In genomic region chr3:53798144-53798543, GRCh38 we compare ENCODE assay signal across 25 cellular contexts. TPM values are rescaled to one million over a fixed set of nuclear protein-coding genes. Genes with fewer than 3 reads are reported as not detected.
"Had no signal": no experiment of that assay in that cellular context is flagged by ENCODE, and none has a peak within 500 bp of the region (broad histone marks: within the 10 kb centered on the region; RNA-seq: fewer than 3 reads in every experiment).

No MANE protein-coding gene starts in this region.

- H3K4me3 ChIP-seq: left lung, lower lobe of right lung, ovary, prostate gland, sigmoid colon, spleen, suprapubic skin, thoracic aorta, tibial artery, upper lobe of right lung, uterus had no signal

- FAIRE-seq: kidney, small intestine had no signal

- DNase-seq: hypothalamus; immature natural killer cell; kidney; left colon; left lung; lower lobe of right lung; mammary epithelial cell; mesenchymal stem cell; naive thymus-derived CD8-positive, alpha-beta T cell; ovary; retina; right cardiac atrium; sigmoid colon; small intestine; spleen; stimulated activated CD4-positive, alpha-beta T cell treated with anti-CD3 and anti-CD28 coated beads, Interleukin-4, amount 100 ng/mL, for 24 hours; stimulated activated naive CD4-positive, alpha-beta T cell; tibial artery; trophoblast cell; uterus had no signal

- H3K4me1 ChIP-seq: left lung, lower lobe of right lung, prostate gland, spleen, tibial artery, upper lobe of right lung had no signal

- H3K9me3 ChIP-seq: left lung, lower lobe of right lung, ovary, prostate gland, sigmoid colon, spleen, suprapubic skin, thoracic aorta, tibial artery, upper lobe of right lung, uterus had no signal

- H3K27me3 ChIP-seq: left lung, ovary, sigmoid colon, suprapubic skin, upper lobe of right lung, uterus had no signal

- ATAC-seq: left colon; left lung; lower lobe of right lung; naive thymus-derived CD8-positive, alpha-beta T cell; right cardiac atrium; stimulated activated effector memory CD8-positive, alpha-beta T cell treated with anti-CD3 and anti-CD28 coated beads, Interleukin-12 subunit alpha, Interleukin-12 subunit beta, amount 100 ng/mL, for 72 hours; upper lobe of right lung had no signal

- H3K36me3 ChIP-seq: left lung, lower lobe of right lung, ovary, prostate gland, sigmoid colon, suprapubic skin, thoracic aorta, tibial artery, upper lobe of right lung, uterus had no signal

- H3K27ac ChIP-seq: left lung, lower lobe of right lung, ovary, prostate gland, sigmoid colon, spleen, suprapubic skin, thoracic aorta, tibial artery, upper lobe of right lung, uterus had no signal

RNA-seq across cellular contexts. Expression of gene CHDH, which starts 48.1 kb away (rescaled TPM):
- polyA plus RNA-seq: immature natural killer cell had no signal

RNA-seq across cellular contexts. Expression of gene IL17RB, which starts 48.2 kb away (rescaled TPM):
- total RNA-seq: naive thymus-derived CD8-positive, alpha-beta T cell had no signal
